ENCODE assay signal across 8 cellular contexts in genomic region chr20:728022-728944, GRCh38. TPM values are rescaled to one million over a fixed set of nuclear protein-coding genes. Genes with fewer than 3 reads are reported as not detected.
DNase-seq lines count a peak whose midpoint lies in the region; ATAC-seq, FAIRE-seq and TF ChIP-seq lines count a peak whose summit lies in the region.

No MANE protein-coding gene starts in this region.

- TF ChIP-seq CTCF in Peyer's patch (IDR thresholded peaks at IDR 0.05) = peak in 4 of 6 experiments; percentile 31 to 39 (median 32)

- peak overlapping the region; percentile 64 to 78 (median 68) for H3K4me3 ChIP-seq in BLaER1 treated with 17β-estradiol and CSF1 and Interleukin-3, amounts not matched to agents 10 nM and 100 nM
- H3K4me3 ChIP-seq in Peyer's patch = peak overlapping the region in 3 of 4 donors; percentile 37 to 43 (median 40)

- peaks cover 0 to 7% (median 0%) of the 10 kb centered on the region in 11 experiments; a peak in 1 of 22 replicates for H4K20me1 ChIP-seq in BLaER1 treated with 17β-estradiol and CSF1 and Interleukin-3, amounts not matched to agents 10 nM and 100 nM

- no peak for FAIRE-seq in H54 (lab: Jason Lieb, UNC)

- DNase-seq in HPDE6-E6E7 (ENCODE audit: extremely low spot score) = peak; percentile 45
- DNase-seq in Peyer's patch = peak in 1 of 3 donors; percentile 53
- DNase-seq in activated naive CD4-positive, alpha-beta T cell treated with anti-CD3 and anti-CD28 coated beads, Interleukin-2, amount 50 U/mL, for 16 hours = peak; percentile 70
- peak; percentile 79 for DNase-seq in left ventricle myocardium superior
- DNase-seq in sciatic nerve (ENCODE audit: low spot score) = peak; percentile 65
- no peak for DNase-seq in H54 (ENCODE audit: insufficient read length, low spot score)

- peak overlapping the region; percentile 62 to 83 (median 77) for H3K9ac ChIP-seq in BLaER1 treated with 17β-estradiol and CSF1 and Interleukin-3, amounts not matched to agents 10 nM and 100 nM

- H3K27me3 ChIP-seq in BLaER1 treated with 17β-estradiol and CSF1 and Interleukin-3, amounts not matched to agents 10 nM and 100 nM = peaks cover 0 to 24% (median 9%) of the 10 kb centered on the region in 11 experiments; a peak in 8 of 22 replicates
- H3K27me3 ChIP-seq in Peyer's patch = peaks cover 0 to 18% of the 10 kb centered on the region in 2 donors

- intact Hi-C loops in left ventricle myocardium superior (cut with micrococcal nuclease) (no loop called here), sciatic nerve (cut with DNase I) (no loop called here)

- no peak for TF ChIP-seq POLR2A in Peyer's patch (IDR thresholded peaks at IDR 0.05)
- TF ChIP-seq POLR2A in H54 (IDR thresholded peaks at IDR 0.05; ENCODE audit: low read depth, low read length) = no peak

- ATAC-seq in left ventricle myocardium superior (peak; percentile 89), sciatic nerve (peak; percentile 39), HG02642 (IDR thresholded peaks at IDR 0.05; ENCODE audit: poor library complexity, unreplicated experiment) (no peak)

- H3K4me2 ChIP-seq in BLaER1 treated with 17β-estradiol and CSF1 and Interleukin-3, amounts not matched to agents 10 nM and 100 nM = peak overlapping the region; percentile 83 to 96 (median 94)

- peak overlapping the region; percentile 26 to 68 (median 64); a peak in 19 of 22 replicates for H3K27ac ChIP-seq in BLaER1 treated with 17β-estradiol and CSF1 and Interleukin-3, amounts not matched to agents 10 nM and 100 nM
- H3K27ac ChIP-seq in Peyer's patch = no peak overlapping the region

- no peaks in the 10 kb centered on the region for H3K36me3 ChIP-seq in BLaER1 treated with 17β-estradiol and CSF1 and Interleukin-3, amounts not matched to agents 10 nM and 100 nM
- H3K36me3 ChIP-seq in Peyer's patch = no peaks in the 10 kb centered on the region

- H3K4me1 ChIP-seq in BLaER1 treated with 17β-estradiol and CSF1 and Interleukin-3, amounts not matched to agents 10 nM and 100 nM = peaks cover 17 to 62% (median 47%) of the 10 kb centered on the region in 10 experiments
- H3K4me1 ChIP-seq in Peyer's patch = peaks cover 0 to 9% (median 3%) of the 10 kb centered on the region in 4 donors

- no peaks in the 10 kb centered on the region for H3K9me3 ChIP-seq in BLaER1 treated with 17β-estradiol and CSF1 and Interleukin-3, amounts not matched to agents 10 nM and 100 nM (replicated peaks in 1 of 11)
- H3K9me3 ChIP-seq in Peyer's patch = no peaks in the 10 kb centered on the region

RNA-seq across cellular contexts. Expression of gene SLC52A3, which starts 40.0 kb away (rescaled TPM):
- 100 to 1,000 TPM in 1 of 4 donors, 10 to 100 TPM in 3; 15.7 to 176 (median 26.0) TPM for total RNA-seq in Peyer's patch
- total RNA-seq in left ventricle myocardium superior = 1.9 TPM
- total RNA-seq in sciatic nerve = 1.4 TPM

RNA-seq across cellular contexts. Expression of gene SCRT2, which starts 52.7 kb away (rescaled TPM):
- not detected for total RNA-seq in Peyer's patch
- total RNA-seq in left ventricle myocardium superior = not detected
- not detected for total RNA-seq in sciatic nerve

Comparison
In these comparisons a context has a peak if more than half of its experiments do, and no peak if none do; other contexts are left out.
1. H3K27ac ChIP-seq: peak in BLaER1 treated with 17β-estradiol and CSF1 and Interleukin-3, amounts not matched to agents 10 nM and 100 nM (11 of 11); none in Peyer's patch (0 of 4).